ENCODE assay signal across 8 cellular contexts in the genomic region with DNA sequence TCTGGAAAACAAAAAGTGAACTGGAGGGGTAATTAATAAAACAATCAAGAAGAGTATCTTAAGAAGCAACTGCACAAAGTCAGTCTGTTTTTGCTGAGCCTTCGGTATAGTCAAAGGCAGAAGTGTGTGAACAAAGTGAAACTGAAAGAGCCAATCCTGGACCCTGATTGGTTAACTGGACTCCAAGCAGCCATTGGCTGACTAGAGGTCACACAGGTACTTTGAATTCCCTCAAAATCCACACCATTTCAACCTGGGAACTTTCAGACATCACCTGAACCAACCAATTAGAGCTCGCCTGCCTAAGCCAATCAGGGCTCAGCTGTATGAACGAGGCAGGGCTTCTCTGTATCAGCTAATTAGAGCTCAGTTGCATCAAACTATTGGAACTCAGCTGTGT.
DNase-seq lines count a peak whose midpoint lies in the region; TF ChIP-seq lines count a peak whose summit lies in the region.

No MANE protein-coding gene starts in this region.

- no peaks in the 10 kb centered on the region for H3K4me1 ChIP-seq in HEK293 (ENCODE audit: control insufficient read depth, insufficient read depth, low read length)

- H3K36me3 ChIP-seq in HEK293 (ENCODE audit: control insufficient read depth in 2 of 2, insufficient read depth in 1 of 2, low read length in 2 of 2) = no peaks in the 10 kb centered on the region

- no peak for TF ChIP-seq POLR2A in lower leg skin (IDR thresholded peaks at IDR 0.05)

- intact Hi-C loops in lower leg skin (cut with DNase I; ENCODE audit: low total_unique reads) = no loop called here

- in situ Hi-C loops in Caki2 (cut with HindIII; ENCODE audit: low pct_unique_long_range_greater_than_20kb, low sequenced_read_pairs) = no loop called here

- no peak overlapping the region for H3K4me3 ChIP-seq in HEK293 (ENCODE audit: low read depth, low read length)
- H3K4me3 ChIP-seq in lower leg skin (ENCODE audit: low read depth, poor library complexity, severe bottlenecking) = no peak overlapping the region

- TF ChIP-seq CTCF in HEK293 (tag by site-specific recombination; IDR thresholded peaks at IDR 0.05) (no peak), RWPE1 (conservative IDR thresholded peaks at IDR 0.05; ENCODE audit: low read depth) (no peak), lower leg skin (IDR thresholded peaks at IDR 0.05) (no peak)

- no peaks in the 10 kb centered on the region for H3K9me3 ChIP-seq in HEK293 (ENCODE audit: control insufficient read depth, insufficient read depth, low read depth, low read length)

- no peak overlapping the region for H3K27ac ChIP-seq in HEK293 (ENCODE audit: extremely low read depth, low read depth, low read length)
- H3K27ac ChIP-seq in RWPE1 = no peak overlapping the region

- POLR2A ChIA-PET in HEK293 (lab: Yijun Ruan, JAX) = no interaction called here
- POLR2A ChIA-PET in RWPE1 (lab: Yijun Ruan, JAX; ENCODE audit: low non-redundant PET) = no interaction called here

- DNase-seq in Caki2 (ENCODE audit: low read depth) = peak; percentile 50
- DNase-seq in RWPE1 (ENCODE audit: low spot score) = peak; percentile 55
- DNase-seq in iris pigment epithelial cell (ENCODE audit: low read depth) = peak; percentile 9
- DNase-seq in DMS114 treated with DMSO at 0.1 percent for 48 hours (lab: John Stamatoyannopoulos, UW; ENCODE audit: unreplicated experiment) = no peak
- DNase-seq in lower leg skin (ENCODE audit: low spot score in 2 of 2) = no peak
- DNase-seq in T1000 (lab: John Stamatoyannopoulos, UW) = no peak
- DNase-seq in activated CD8-positive, alpha-beta memory T cell treated with anti-CD3 and anti-CD28 coated beads for 24 hours = no peak

- 91 to 94% methylated on average over 3 of the region's 3 CpGs for WGBS in lower leg skin, 2 donors

- CTCF ChIA-PET in HEK293 (lab: Yijun Ruan, JAX) (no interaction called here), RWPE1 (lab: Yijun Ruan, JAX) (no interaction called here)

TF ChIP-seq in HEK293, 187 proteins besides CTCF, POLR2A, EP300 and RAD21:
- no peak for TF ChIP-seq ZNF221 (tag by site-specific recombination; IDR thresholded peaks at IDR 0.05; ENCODE audit: borderline replicate concordance)
- TF ChIP-seq TRIM28 (IDR thresholded peaks at IDR 0.05; ENCODE audit: borderline replicate concordance, low read length) = peak; percentile 60; the same call in 1 of the 2 replicates

Comparison
In these comparisons a context has a peak if more than half of its experiments do, and no peak if none do; other contexts are left out.
1. DNase-seq: peak in Caki2 (single experiment), RWPE1 (single experiment) and iris pigment epithelial cell (single experiment); none in DMS114 treated with DMSO at 0.1 percent for 48 hours (single experiment), lower leg skin (0 of 2), T1000 (single experiment) and activated CD8-positive, alpha-beta memory T cell treated with anti-CD3 and anti-CD28 coated beads for 24 hours (single experiment).